ENCODE assay signal across 8 cellular contexts in genomic region chr3:52153389-52154096, GRCh38. TPM values are rescaled to one million over a fixed set of nuclear protein-coding genes. Genes with fewer than 3 reads are reported as not detected.
DNase-seq lines count a peak whose midpoint lies in the region; ATAC-seq and TF ChIP-seq lines count a peak whose summit lies in the region.

No MANE protein-coding gene starts in this region.

- H3K4me1 Mint-ChIP-seq in nephron: peaks cover 16% of the 10 kb centered on the region

- no peak overlapping the region for H3K27ac Mint-ChIP-seq in nephron

- no peaks in the 10 kb centered on the region for H3K27me3 ChIP-seq in BJ (ENCODE audit: control insufficient read depth, insufficient read depth, low read length)

- no peaks in the 10 kb centered on the region for H3K9me3 Mint-ChIP-seq in nephron

- TF ChIP-seq CTCF in BJ (IDR thresholded peaks at IDR 0.05; ENCODE audit: insufficient read depth, low read depth, low read length): no peak
- peak; percentile 14 for TF ChIP-seq CTCF in epithelial cell of proximal tubule (conservative IDR thresholded peaks at IDR 0.05; ENCODE audit: low read depth, low read length)
- TF ChIP-seq CTCF in nephron (IDR thresholded peaks at IDR 0.05; ENCODE audit: unreplicated experiment in 3 of 3): no peak

- H3K36me3 Mint-ChIP-seq in nephron (ENCODE audit: low read depth): no peaks in the 10 kb centered on the region

- peak; percentile 5 for ATAC-seq in GM18909 (IDR thresholded peaks at IDR 0.05; ENCODE audit: poor library complexity, unreplicated experiment)
- no peak for ATAC-seq in GM19463 (IDR thresholded peaks at IDR 0.05; ENCODE audit: unreplicated experiment)

- H3K36me3 ChIP-seq in BJ (ENCODE audit: control insufficient read depth, insufficient read depth, low read length) (peaks cover 1% of the 10 kb centered on the region; the same call in 1 of the 2 replicates), SK-N-MC (ENCODE audit: insufficient read depth, low read length) (peaks cover 4% of the 10 kb centered on the region; the same call in 1 of the 2 replicates)

- peak overlapping the region; percentile 92 to 95 (median 94) for H3K4me3 Mint-ChIP-seq in nephron

- H3K9ac ChIP-seq in SK-N-MC (ENCODE audit: insufficient read length): peak overlapping the region; percentile 83

- peak overlapping the region; percentile 78 for H3K4me3 ChIP-seq in BJ (ENCODE audit: low read depth, low read length)
- H3K4me3 ChIP-seq in SK-N-MC: peak overlapping the region; percentile 87
- peak overlapping the region; percentile 94 for H3K4me3 ChIP-seq in epithelial cell of proximal tubule (ENCODE audit: low read depth, low read length)

- H3K27ac ChIP-seq in SK-N-MC: no peak overlapping the region

- no peaks in the 10 kb centered on the region for H3K27me3 Mint-ChIP-seq in nephron (ENCODE audit: low read depth)

- POLR2A ChIA-PET in BJ (lab: Charles Lee): no interaction called here

- no peaks in the 10 kb centered on the region for H3K9me3 ChIP-seq in SK-N-MC (ENCODE audit: low read depth, low read length)

- DNase-seq in BJ (ENCODE audit: low read depth) (no peak), HuH-7 (ENCODE audit: low spot score) (peak; percentile 60), SK-N-MC (ENCODE audit: low read depth, low spot score) (no peak), epithelial cell of proximal tubule (ENCODE audit: low read depth) (no peak), mesenteric fat pad (ENCODE audit: low spot score) (no peak)

- CTCF ChIA-PET in BJ (lab: Yijun Ruan, JAX): interaction anchor here (0.7 to 2.2 kb wide), 6 partner anchors 9 to 152 kb away, joined by 3 to 8 read pairs (median 6); no protein-coding TSS in a partner anchor

RNA-seq across cellular contexts. Expression of gene POC1A, which starts 0.7 kb away (rescaled TPM):
- polyA plus RNA-seq in BJ (2011; rRNA removed): 9.3 and 18.4 TPM in 2 replicates
- 14.9 and 18.3 TPM in 2 replicates for polyA minus RNA-seq in BJ (2011; rRNA and poly(A)+ RNA removed)
- 15.7 and 35.6 TPM in 2 replicates for total RNA-seq in epithelial cell of proximal tubule
- total RNA-seq in mesenteric fat pad: 2.8 TPM

RNA-seq across cellular contexts. Expression of gene ALAS1, which starts 44.4 kb away (rescaled TPM):
- 35.7 and 51.7 TPM in 2 replicates for polyA plus RNA-seq in BJ (2011; rRNA removed)
- polyA minus RNA-seq in BJ (2011; rRNA and poly(A)+ RNA removed): 28.5 and 59.6 TPM in 2 replicates
- total RNA-seq in epithelial cell of proximal tubule (56.3 and 71.5 TPM in 2 replicates), mesenteric fat pad (134 TPM)
